13 cellular contexts compared by ENCODE assay signal in the genomic region with DNA sequence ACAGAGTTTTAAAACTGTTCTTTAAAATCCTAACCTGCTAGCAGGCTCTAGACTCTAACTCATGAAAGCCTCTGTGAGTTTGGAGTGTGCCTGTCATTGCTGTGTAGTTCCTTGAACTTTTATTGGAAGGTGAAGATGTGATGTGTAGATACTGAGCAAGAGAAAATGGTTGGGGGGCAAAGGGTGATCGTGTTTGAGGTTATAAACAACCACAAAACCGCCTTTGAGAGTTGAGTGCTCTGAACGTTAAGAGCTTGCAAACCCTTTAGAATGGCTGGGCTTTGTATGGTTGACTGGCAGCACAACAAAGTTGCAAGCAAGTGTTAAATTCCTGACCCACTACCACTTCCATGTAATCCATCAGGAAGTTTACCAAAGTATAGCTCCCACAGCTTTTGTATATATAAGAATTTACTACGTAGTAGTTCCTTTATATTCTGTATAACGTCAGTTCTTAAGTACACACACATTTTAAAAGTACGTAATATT. TPM values are rescaled to one million over a fixed set of nuclear protein-coding genes. Genes with fewer than 3 reads are reported as not detected.
A peak's percentile ranks its signal among the peaks of the same experiment; 100 is the strongest.
DNase-seq lines count a peak whose midpoint lies in the region; ATAC-seq and TF ChIP-seq lines count a peak whose summit lies in the region.
"Had no signal": no experiment of that assay in that cellular context is flagged by ENCODE, and none has a peak within 500 bp of the region (broad histone marks: within the 10 kb centered on the region; RNA-seq: fewer than 3 reads in every experiment).

No MANE protein-coding gene starts in this region.

- no peak overlapping the region for H4K8ac ChIP-seq in mesendoderm (ENCODE audit: low read depth, low read length)

- WGBS in mesendoderm (ENCODE audit: extremely low coverage, insufficient coverage, low lambda C conversion rate), result no CpG with 5 or more reads among the region's 6 CpGs

- H3K56ac ChIP-seq in mesendoderm (ENCODE audit: low read length), result no peak overlapping the region

- H3K4ac ChIP-seq in mesendoderm (ENCODE audit: low read depth, low read length), result no peak overlapping the region

- H3K36me3 ChIP-seq in mesendoderm (ENCODE audit: control insufficient read depth, insufficient read depth, low read length), result no peaks in the 10 kb centered on the region

- no peak overlapping the region for H3K9ac ChIP-seq in mesendoderm (ENCODE audit: low read length)

- no peak overlapping the region for H2AK5ac ChIP-seq in mesendoderm (ENCODE audit: low read length)

- H2BK5ac ChIP-seq in mesendoderm (ENCODE audit: low read length), result no peak overlapping the region

- H3K4me1 ChIP-seq in mesendoderm (ENCODE audit: control insufficient read depth, low read depth, low read length), result peaks cover 6% of the 10 kb centered on the region
- H3K4me1 ChIP-seq: A549 had no signal

- H3K23ac ChIP-seq in mesendoderm (ENCODE audit: low read length), result no peak overlapping the region

- DNase-seq in DMS79 (lab: John Stamatoyannopoulos, UW), result peak; percentile 90
- DNase-seq in M059J (ENCODE audit: low read depth), result peak; percentile 58
- peak; percentile 62 for DNase-seq in mesendoderm
- no peak for DNase-seq in Kasumi-1 (lab: John Stamatoyannopoulos, UW)
- no peak for DNase-seq in NK-92 treated with Interleukin-12 subunit alpha and Interleukin-12 subunit beta, amount 100 ng/mL, for 24 hours (lab: John Stamatoyannopoulos, UW)
- DNase-seq: CD8-positive, alpha-beta T cell; COR-L47 had no signal

- H3K79me1 ChIP-seq in mesendoderm (ENCODE audit: low read length), result no peaks in the 10 kb centered on the region

- H3K79me2 ChIP-seq in mesendoderm (ENCODE audit: control insufficient read depth, insufficient read depth, low read length), result no peaks in the 10 kb centered on the region

- H3K27me3 ChIP-seq in mesendoderm (ENCODE audit: insufficient read depth, low read length, poor library complexity), result no peaks in the 10 kb centered on the region

- no peak overlapping the region for H2BK15ac ChIP-seq in mesendoderm (replicated peaks; ENCODE audit: low read depth)

- H3K4me2 ChIP-seq in mesendoderm (ENCODE audit: low read length), result no peak overlapping the region
- H3K4me2 ChIP-seq: A549, GM23338 had no signal

- no peak for ATAC-seq in GM21723 (IDR thresholded peaks at IDR 0.05; ENCODE audit: unreplicated experiment)
- ATAC-seq: A549; CD8-positive, alpha-beta T cell; GM12878 had no signal

- TF ChIP-seq CTCF in 22Rv1 (IDR thresholded peaks at IDR 0.05), result no peak

- no peak overlapping the region for H2BK120ac ChIP-seq in mesendoderm (ENCODE audit: low read depth, low read length)

- no peak overlapping the region for H3K18ac ChIP-seq in mesendoderm (ENCODE audit: low read length)

- H4K5ac ChIP-seq in mesendoderm (ENCODE audit: low read length), result no peak overlapping the region

- no peak overlapping the region for H3K4me3 ChIP-seq in mesendoderm (ENCODE audit: low read length)
- H3K4me3 ChIP-seq: A549, GM12878, GM23338 had no signal

- H3K27ac ChIP-seq in 22Rv1 (peak overlapping the region; percentile 52), mesendoderm (ENCODE audit: low read depth, low read length) (peak overlapping the region; percentile 53)
- H3K27ac ChIP-seq: A549 had no signal

RNA-seq across cellular contexts. Expression of a gene that starts 19.6 kb away (rescaled TPM):
- 194 and 229 TPM in 2 replicates for total RNA-seq in M059J (2014; rRNA removed; shearing (Covaris generic))
- 20.9 TPM for polyA plus RNA-seq in mesendoderm (2013, experiment 1 of 2)
- polyA plus RNA-seq in mesendoderm (2013, experiment 2 of 2), result 20.0 TPM
- total RNA-seq: G401 had no signal

Comparison
In these comparisons a context has a peak if more than half of its experiments do, and no peak if none do; other contexts are left out.
1. DNase-seq: peak in DMS79 (single experiment), M059J (single experiment) and mesendoderm (single experiment); none in Kasumi-1 (0 of 2) and NK-92 treated with Interleukin-12 subunit alpha and Interleukin-12 subunit beta, amount 100 ng/mL, for 24 hours (single experiment).